In the genomic region with DNA sequence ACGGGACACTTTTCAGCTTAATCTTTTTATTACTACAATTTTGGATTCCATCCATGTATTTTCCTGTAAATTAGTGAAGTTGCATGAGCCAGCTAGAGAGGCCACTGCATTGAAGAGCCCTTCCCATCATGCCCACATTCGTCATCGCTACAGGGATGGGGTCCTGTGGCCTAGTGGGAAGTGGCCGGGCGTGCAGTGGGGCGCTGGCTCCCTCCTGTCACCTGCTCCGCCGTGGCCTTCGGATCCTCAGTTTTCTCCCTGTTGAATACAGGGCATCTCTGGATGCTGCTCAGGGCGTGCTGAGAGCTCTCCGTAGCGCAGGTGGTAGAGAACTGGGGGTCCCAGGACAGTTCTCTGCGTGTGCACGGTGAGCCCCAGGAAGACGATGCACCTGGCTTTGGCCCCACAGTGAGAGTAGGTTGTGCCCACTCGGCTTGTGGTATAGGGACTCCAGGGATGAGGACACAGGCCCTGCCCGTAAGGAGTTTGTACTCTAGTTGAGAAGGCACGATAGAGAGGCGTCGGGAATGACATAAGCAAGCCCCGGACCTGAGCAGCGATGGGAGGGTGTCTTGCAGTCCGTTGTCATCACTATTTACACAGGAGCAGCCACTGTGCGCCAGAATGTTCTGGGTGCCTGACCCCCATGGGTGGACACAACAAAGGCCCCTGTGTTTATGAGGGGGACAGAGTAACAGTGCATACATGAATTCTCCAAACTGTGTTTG, we compare ENCODE assay signal across 7 cellular contexts.
DNase-seq lines count a peak whose midpoint lies in the region; ATAC-seq and TF ChIP-seq lines count a peak whose summit lies in the region.
"Not testable (repeated sequence)": the region's sequence is repeated elsewhere in the genome, so short reads cannot be mapped to it uniquely, and the experiment has no call there.

No MANE protein-coding gene starts in this region.

- not testable (repeated sequence) for H3K27me3 ChIP-seq in BLaER1 treated with 17β-estradiol and CSF1 and Interleukin-3, amounts not matched to agents 10 nM and 100 nM; smooth muscle cell (ENCODE audit: low read depth)

- not testable (repeated sequence) for ATAC-seq in activated naive CD8-positive, alpha-beta T cell treated with anti-CD3 and anti-CD28 coated beads, Interleukin-2, amount 50 U/mL, for 24 hours; naive B cell (ENCODE audit: low read depth in 2 of 2)

- H2AFZ ChIP-seq in smooth muscle cell (ENCODE audit: low read depth): not testable (repeated sequence)

- H3K36me3 Mint-ChIP-seq in HFFc6 (ENCODE audit: low read depth): peaks cover 11% of the 10 kb centered on the region; the same call in 1 of the 2 replicates
- peaks cover 84% of the 10 kb centered on the region for H3K36me3 Mint-ChIP-seq in activated T-cell treated with anti-CD3 and anti-CD28 coated beads, Interleukin-2, amount 50 U/mL, for 24 hours (ENCODE audit: low read depth)
- not testable (repeated sequence) for H3K36me3 Mint-ChIP-seq in activated naive CD8-positive, alpha-beta T cell treated with anti-CD3 and anti-CD28 coated beads, Interleukin-2, amount 50 U/mL, for 24 hours (ENCODE audit: low read depth)
- H3K36me3 Mint-ChIP-seq in naive B cell: peaks cover 7 to 25% of the 10 kb centered on the region in 2 donors

- not testable (repeated sequence) for TF ChIP-seq CTCF in HFFc6 (IDR thresholded peaks at IDR 0.05); smooth muscle cell (IDR thresholded peaks at IDR 0.05; ENCODE audit: borderline replicate concordance, insufficient read depth, poor library complexity, severe bottlenecking)

- H3K4me3 Mint-ChIP-seq in HFFc6; activated T-cell treated with anti-CD3 and anti-CD28 coated beads, Interleukin-2, amount 50 U/mL, for 24 hours; activated naive CD8-positive, alpha-beta T cell treated with anti-CD3 and anti-CD28 coated beads, Interleukin-2, amount 50 U/mL, for 24 hours; naive B cell: not testable (repeated sequence)

- intact Hi-C loops in cardiac septum (cut with DNase I): not testable (repeated sequence)

- not testable (repeated sequence) for H3K27me3 Mint-ChIP-seq in HFFc6 (ENCODE audit: insufficient read depth); activated T-cell treated with anti-CD3 and anti-CD28 coated beads, Interleukin-2, amount 50 U/mL, for 24 hours; activated naive CD8-positive, alpha-beta T cell treated with anti-CD3 and anti-CD28 coated beads, Interleukin-2, amount 50 U/mL, for 24 hours; naive B cell

- peak overlapping the region; percentile 34 to 89 (median 81); a peak in 20 of 22 replicates for H3K9ac ChIP-seq in BLaER1 treated with 17β-estradiol and CSF1 and Interleukin-3, amounts not matched to agents 10 nM and 100 nM
- H3K9ac ChIP-seq in smooth muscle cell (ENCODE audit: low read depth): not testable (repeated sequence)

- H3K79me2 ChIP-seq in smooth muscle cell (ENCODE audit: low read depth): not testable (repeated sequence)

- peaks cover 25% of the 10 kb centered on the region for H3K4me1 Mint-ChIP-seq in HFFc6 (ENCODE audit: low read depth)
- peaks cover 20% of the 10 kb centered on the region for H3K4me1 Mint-ChIP-seq in activated T-cell treated with anti-CD3 and anti-CD28 coated beads, Interleukin-2, amount 50 U/mL, for 24 hours (ENCODE audit: low read depth)
- peaks cover 32% of the 10 kb centered on the region for H3K4me1 Mint-ChIP-seq in activated naive CD8-positive, alpha-beta T cell treated with anti-CD3 and anti-CD28 coated beads, Interleukin-2, amount 50 U/mL, for 24 hours
- peaks cover 11 to 19% (median 11%) of the 10 kb centered on the region in 3 donors for H3K4me1 Mint-ChIP-seq in naive B cell

- H3K4me3 ChIP-seq in BLaER1 treated with 17β-estradiol and CSF1 and Interleukin-3, amounts not matched to agents 10 nM and 100 nM: peak overlapping the region in 5 of 10 experiments; percentile 5 to 36 (median 17); a peak in 5 of 20 replicates
- not testable (repeated sequence) for H3K4me3 ChIP-seq in smooth muscle cell

- H3K27ac ChIP-seq in BLaER1 treated with 17β-estradiol and CSF1 and Interleukin-3, amounts not matched to agents 10 nM and 100 nM: peak overlapping the region in 10 of 11 experiments; percentile 83 to 99 (median 96); a peak in 20 of 22 replicates
- H3K27ac ChIP-seq in smooth muscle cell (ENCODE audit: low read depth): peak overlapping the region; percentile 12

- not testable (repeated sequence) for H3K9me3 ChIP-seq in BLaER1 treated with 17β-estradiol and CSF1 and Interleukin-3, amounts not matched to agents 10 nM and 100 nM (replicated peaks in 1 of 11); smooth muscle cell (replicated peaks; ENCODE audit: low read depth)

- not testable (repeated sequence) for DNase-seq in HFFc6; activated T-cell treated with anti-CD3 and anti-CD28 coated beads, Interleukin-2, amount 50 U/mL, for 24 hours; activated naive CD8-positive, alpha-beta T cell treated with anti-CD3 and anti-CD28 coated beads, Interleukin-2, amount 50 U/mL, for 24 hours; naive B cell; smooth muscle cell (lab: John Stamatoyannopoulos, UW; ENCODE audit: unreplicated experiment)
- DNase-seq in cardiac septum (ENCODE audit: low spot score): peak; percentile 63

- peaks cover 38 to 92% (median 70%) of the 10 kb centered on the region in 10 experiments for H3K4me1 ChIP-seq in BLaER1 treated with 17β-estradiol and CSF1 and Interleukin-3, amounts not matched to agents 10 nM and 100 nM
- H3K4me1 ChIP-seq in smooth muscle cell (ENCODE audit: low read depth): not testable (repeated sequence)

- H3K27ac Mint-ChIP-seq in HFFc6 (peak overlapping the region; percentile 89), naive B cell (peak overlapping the region; percentile 19 to 84 (median 65))
- H3K27ac Mint-ChIP-seq in activated T-cell treated with anti-CD3 and anti-CD28 coated beads, Interleukin-2, amount 50 U/mL, for 24 hours: peak overlapping the region; percentile 70
- H3K27ac Mint-ChIP-seq in activated naive CD8-positive, alpha-beta T cell treated with anti-CD3 and anti-CD28 coated beads, Interleukin-2, amount 50 U/mL, for 24 hours: peak overlapping the region; percentile 23

- H4K20me1 ChIP-seq in BLaER1 treated with 17β-estradiol and CSF1 and Interleukin-3, amounts not matched to agents 10 nM and 100 nM: peaks cover 0 to 24% (median 0%) of the 10 kb centered on the region in 11 experiments; a peak in 4 of 22 replicates
- peaks cover 34% of the 10 kb centered on the region for H4K20me1 ChIP-seq in smooth muscle cell (ENCODE audit: low read depth)

- 98% methylated on average over 24 of the region's 24 CpGs for whole genome bisulfite sequencing in smooth muscle cell (ENCODE audit: low lambda C conversion rate)

- not testable (repeated sequence) for H3F3A ChIP-seq in smooth muscle cell (ENCODE audit: low read depth)

- H3K36me3 ChIP-seq in BLaER1 treated with 17β-estradiol and CSF1 and Interleukin-3, amounts not matched to agents 10 nM and 100 nM: peaks cover 23 to 48% (median 28%) of the 10 kb centered on the region in 11 experiments; a peak in 21 of 22 replicates
- not testable (repeated sequence) for H3K36me3 ChIP-seq in smooth muscle cell (ENCODE audit: low read depth)

- H3K9me3 Mint-ChIP-seq in HFFc6; activated T-cell treated with anti-CD3 and anti-CD28 coated beads, Interleukin-2, amount 50 U/mL, for 24 hours; activated naive CD8-positive, alpha-beta T cell treated with anti-CD3 and anti-CD28 coated beads, Interleukin-2, amount 50 U/mL, for 24 hours; naive B cell: not testable (repeated sequence)

- peak overlapping the region; percentile 79 to 93 (median 87) for H3K4me2 ChIP-seq in BLaER1 treated with 17β-estradiol and CSF1 and Interleukin-3, amounts not matched to agents 10 nM and 100 nM
- H3K4me2 ChIP-seq in smooth muscle cell: not testable (repeated sequence)

Comparison
In these comparisons a context has a peak if more than half of its experiments do, and no peak if none do; other contexts are left out.
1. H3K27ac Mint-ChIP-seq: peak in every context shown above with its lines; median percentile 89 in HFFc6; 70 in activated T-cell treated with anti-CD3 and anti-CD28 coated beads, Interleukin-2, amount 50 U/mL, for 24 hours; 65 in naive B cell; 23 in activated naive CD8-positive, alpha-beta T cell treated with anti-CD3 and anti-CD28 coated beads, Interleukin-2, amount 50 U/mL, for 24 hours.